Comparison of ENCODE assay signal across 8 cellular contexts in genomic region chr1:120609834-120610233, GRCh38.
A peak's percentile ranks its signal among the peaks of the same experiment; 100 is the strongest.
DNase-seq lines count a peak whose midpoint lies in the region; ATAC-seq, FAIRE-seq and TF ChIP-seq lines count a peak whose summit lies in the region.
"Not testable (repeated sequence)": the region's sequence is repeated elsewhere in the genome, so short reads cannot be mapped to it uniquely, and the experiment has no call there.

No MANE protein-coding gene starts in this region.

- ATAC-seq in CD8-positive, alpha-beta T cell = peak; percentile 85
- peak; percentile 82 for ATAC-seq in activated CD4-positive, alpha-beta T cell treated with anti-CD3 and anti-CD28 coated beads for 36 hours
- ATAC-seq in activated naive CD8-positive, alpha-beta T cell treated with anti-CD3 and anti-CD28 coated beads, Interleukin-2, amount 10 ng/mL, durations not matched to agents 7 days and 5 days (ENCODE audit: low read depth) = peak; percentile 57
- ATAC-seq in esophagus mucosa = peak; percentile 76
- ATAC-seq in left cardiac atrium = peak; percentile 78 to 90
- ATAC-seq in lower lobe of right lung = peak; percentile 77 to 88
- ATAC-seq in pancreas = peak; percentile 61 to 89 (median 76)
- peak; percentile 78 to 80 for ATAC-seq in upper lobe of left lung (ENCODE audit: low FRiP score in 2 of 2)

- not testable (repeated sequence) for H3K9me3 ChIP-seq in CD8-positive, alpha-beta T cell (ENCODE audit: low read length); lower lobe of right lung; pancreas; upper lobe of left lung

- not testable (repeated sequence) for H3K4me3 ChIP-seq in CD8-positive, alpha-beta T cell (ENCODE audit: low read depth, low read length); lower lobe of right lung; pancreas; upper lobe of left lung

- POLR2A ChIA-PET in CD8-positive, alpha-beta T cell (lab: Charles Lee); activated CD4-positive, alpha-beta T cell treated with anti-CD3 and anti-CD28 coated beads for 36 hours (lab: Charles Lee); activated naive CD8-positive, alpha-beta T cell treated with anti-CD3 and anti-CD28 coated beads, Interleukin-2, amount 10 ng/mL, durations not matched to agents 7 days and 5 days (lab: Charles Lee): not testable (repeated sequence)

- not testable (repeated sequence) for FAIRE-seq in pancreas (lab: Jason Lieb, UNC)

- H3K36me3 ChIP-seq in CD8-positive, alpha-beta T cell (ENCODE audit: insufficient read depth, low read length); lower lobe of right lung; pancreas; upper lobe of left lung: not testable (repeated sequence)

- not testable (repeated sequence) for H3K9me3 Mint-ChIP-seq in CD8-positive, alpha-beta T cell; activated CD4-positive, alpha-beta T cell treated with anti-CD3 and anti-CD28 coated beads for 36 hours (ENCODE audit: low read depth); activated naive CD8-positive, alpha-beta T cell treated with anti-CD3 and anti-CD28 coated beads, Interleukin-2, amount 10 ng/mL, durations not matched to agents 7 days and 5 days

- CTCF ChIA-PET in CD8-positive, alpha-beta T cell (lab: Charles Lee); activated CD4-positive, alpha-beta T cell treated with anti-CD3 and anti-CD28 coated beads for 36 hours (lab: Charles Lee): not testable (repeated sequence)

- no CpG with 5 or more reads among the region's 6 CpGs for WGBS in pancreas, 2 donors
- whole genome bisulfite sequencing in upper lobe of left lung, 2 donors = no CpG with 5 or more reads among the region's 6 CpGs

- not testable (repeated sequence) for H3K36me3 Mint-ChIP-seq in CD8-positive, alpha-beta T cell; activated CD4-positive, alpha-beta T cell treated with anti-CD3 and anti-CD28 coated beads for 36 hours (ENCODE audit: low read depth); activated naive CD8-positive, alpha-beta T cell treated with anti-CD3 and anti-CD28 coated beads, Interleukin-2, amount 10 ng/mL, durations not matched to agents 7 days and 5 days

- H3K27me3 ChIP-seq in CD8-positive, alpha-beta T cell (ENCODE audit: insufficient read depth, low read length); lower lobe of right lung (ENCODE audit: low read depth); pancreas; upper lobe of left lung: not testable (repeated sequence)

- not testable (repeated sequence) for TF ChIP-seq EP300 in upper lobe of left lung (IDR thresholded peaks at IDR 0.05)

- intact Hi-C loops in CD8-positive, alpha-beta T cell (cut with DNase I, micrococcal nuclease); activated CD4-positive, alpha-beta T cell treated with anti-CD3 and anti-CD28 coated beads for 36 hours (cut with DNase I, micrococcal nuclease); left cardiac atrium (cut with DNase I); lower lobe of right lung (cut with DNase I); pancreas (cut with DNase I): not testable (repeated sequence)

- H3K4me3 Mint-ChIP-seq in CD8-positive, alpha-beta T cell; activated CD4-positive, alpha-beta T cell treated with anti-CD3 and anti-CD28 coated beads for 36 hours; activated naive CD8-positive, alpha-beta T cell treated with anti-CD3 and anti-CD28 coated beads, Interleukin-2, amount 10 ng/mL, durations not matched to agents 7 days and 5 days: not testable (repeated sequence)

- TF ChIP-seq POLR2A in upper lobe of left lung (IDR thresholded peaks at IDR 0.05) = not testable (repeated sequence)

- not testable (repeated sequence) for H3K27me3 Mint-ChIP-seq in CD8-positive, alpha-beta T cell (ENCODE audit: low read depth); activated CD4-positive, alpha-beta T cell treated with anti-CD3 and anti-CD28 coated beads for 36 hours; activated naive CD8-positive, alpha-beta T cell treated with anti-CD3 and anti-CD28 coated beads, Interleukin-2, amount 10 ng/mL, durations not matched to agents 7 days and 5 days

- H3K4me1 Mint-ChIP-seq in CD8-positive, alpha-beta T cell (ENCODE audit: low read depth); activated CD4-positive, alpha-beta T cell treated with anti-CD3 and anti-CD28 coated beads for 36 hours; activated naive CD8-positive, alpha-beta T cell treated with anti-CD3 and anti-CD28 coated beads, Interleukin-2, amount 10 ng/mL, durations not matched to agents 7 days and 5 days: not testable (repeated sequence)

- not testable (repeated sequence) for H3K27ac Mint-ChIP-seq in CD8-positive, alpha-beta T cell; activated CD4-positive, alpha-beta T cell treated with anti-CD3 and anti-CD28 coated beads for 36 hours; activated naive CD8-positive, alpha-beta T cell treated with anti-CD3 and anti-CD28 coated beads, Interleukin-2, amount 10 ng/mL, durations not matched to agents 7 days and 5 days

- not testable (repeated sequence) for DNase-seq in CD8-positive, alpha-beta T cell; activated CD4-positive, alpha-beta T cell treated with anti-CD3 and anti-CD28 coated beads for 36 hours; activated naive CD8-positive, alpha-beta T cell treated with anti-CD3 and anti-CD28 coated beads, Interleukin-2, amount 10 ng/mL, durations not matched to agents 7 days and 5 days; left cardiac atrium; lower lobe of right lung; pancreas; upper lobe of left lung

- H3K27ac ChIP-seq in CD8-positive, alpha-beta T cell (ENCODE audit: low read depth, low read length); lower lobe of right lung; pancreas; upper lobe of left lung: not testable (repeated sequence)

- not testable (repeated sequence) for TF ChIP-seq CTCF in CD8-positive, alpha-beta T cell (IDR thresholded peaks at IDR 0.05); lower lobe of right lung (IDR thresholded peaks at IDR 0.05); pancreas (IDR thresholded peaks at IDR 0.05); upper lobe of left lung (IDR thresholded peaks at IDR 0.05)

- H3K4me1 ChIP-seq in CD8-positive, alpha-beta T cell (ENCODE audit: insufficient read depth, low read length); lower lobe of right lung; pancreas; upper lobe of left lung: not testable (repeated sequence)
